ENCODE assay signal across 1 cellular context in the genomic region with DNA sequence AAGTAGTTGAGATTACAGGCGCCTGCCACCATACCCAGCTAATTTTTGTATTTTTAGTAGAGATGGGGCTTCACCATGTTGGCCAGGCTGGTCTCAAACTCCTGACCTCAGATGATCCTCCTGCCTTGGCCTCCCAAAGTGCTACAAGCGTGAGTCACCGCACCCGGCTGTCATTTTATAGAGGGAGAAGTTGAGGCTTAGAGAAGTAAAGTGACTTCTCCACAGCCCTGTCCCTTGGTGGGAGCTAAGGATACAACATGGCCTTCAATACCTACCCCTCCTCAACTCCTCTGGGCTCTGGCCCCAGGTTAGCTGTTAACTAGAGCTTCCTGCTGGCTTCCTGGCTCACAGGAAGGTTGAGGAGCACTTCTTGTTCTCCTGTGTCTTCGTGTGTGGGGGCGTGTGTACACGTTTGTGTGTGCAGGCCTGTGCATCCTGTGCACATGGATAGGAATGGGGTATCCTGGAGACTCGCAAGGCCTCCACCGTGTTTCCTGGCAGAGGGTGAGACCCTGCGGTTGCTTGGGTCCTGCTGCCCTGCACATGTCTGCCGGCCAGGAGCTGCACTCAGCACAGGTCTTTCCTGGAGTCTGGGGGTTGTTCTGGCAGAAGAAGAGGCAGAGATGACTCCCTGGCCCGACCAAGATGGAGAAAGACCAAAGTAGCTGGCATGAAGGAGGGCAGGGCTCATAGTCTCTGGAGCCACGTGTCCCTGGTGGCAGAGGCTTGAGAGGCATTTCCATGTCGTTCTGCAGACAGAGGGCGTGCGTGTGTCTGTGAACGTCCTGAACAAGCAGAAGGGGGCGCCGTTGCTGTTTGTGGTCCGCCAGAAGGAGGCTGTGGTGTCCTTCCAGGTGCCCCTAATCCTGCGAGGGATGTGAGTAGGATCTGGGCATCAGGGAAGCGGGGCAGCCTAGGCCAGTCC.
TF ChIP-seq lines count a peak whose summit lies in the region.

No MANE protein-coding gene starts in this region.

TF ChIP-seq in GM12878, 131 proteins besides CTCF, POLR2A, EP300 and RAD21 (continued from another document):
- TF ChIP-seq, protein P1, sequence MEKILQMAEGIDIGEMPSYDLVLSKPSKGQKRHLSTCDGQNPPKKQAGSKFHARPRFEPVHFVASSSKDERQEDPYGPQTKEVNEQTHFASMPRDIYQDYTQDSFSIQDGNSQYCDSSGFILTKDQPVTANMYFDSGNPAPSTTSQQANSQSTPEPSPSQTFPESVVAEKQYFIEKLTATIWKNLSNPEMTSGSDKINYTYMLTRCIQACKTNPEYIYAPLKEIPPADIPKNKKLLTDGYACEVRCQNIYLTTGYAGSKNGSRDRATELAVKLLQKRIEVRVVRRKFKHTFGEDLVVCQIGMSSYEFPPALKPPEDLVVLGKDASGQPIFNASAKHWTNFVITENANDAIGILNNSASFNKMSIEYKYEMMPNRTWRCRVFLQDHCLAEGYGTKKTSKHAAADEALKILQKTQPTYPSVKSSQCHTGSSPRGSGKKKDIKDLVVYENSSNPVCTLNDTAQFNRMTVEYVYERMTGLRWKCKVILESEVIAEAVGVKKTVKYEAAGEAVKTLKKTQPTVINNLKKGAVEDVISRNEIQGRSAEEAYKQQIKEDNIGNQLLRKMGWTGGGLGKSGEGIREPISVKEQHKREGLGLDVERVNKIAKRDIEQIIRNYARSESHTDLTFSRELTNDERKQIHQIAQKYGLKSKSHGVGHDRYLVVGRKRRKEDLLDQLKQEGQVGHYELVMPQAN (conservative IDR thresholded peaks at IDR 0.05) = no peak; the same call in 1 of the 2 replicates
- TF ChIP-seq CBX5 (IDR thresholded peaks at IDR 0.05; ENCODE audit: low read depth) (no peak), SMARCA5 (IDR thresholded peaks at IDR 0.05) (0 out of 2 replicates have a peak, but pooled peaks have one; percentile 78), CREB1 (IDR thresholded peaks at IDR 0.05; ENCODE audit: low read depth) (no peak), ETV6 (conservative IDR thresholded peaks at IDR 0.05 in 1 of 2, IDR thresholded peaks at IDR 0.05 in 1 of 2; ENCODE audit: borderline replicate concordance in 1 of 2, low read depth in 1 of 2) (no peak), MEF2B (IDR thresholded peaks at IDR 0.05; ENCODE audit: partially characterized antibody, poor library complexity, severe bottlenecking) (peak; percentile 7)
- TF ChIP-seq, protein P2, sequence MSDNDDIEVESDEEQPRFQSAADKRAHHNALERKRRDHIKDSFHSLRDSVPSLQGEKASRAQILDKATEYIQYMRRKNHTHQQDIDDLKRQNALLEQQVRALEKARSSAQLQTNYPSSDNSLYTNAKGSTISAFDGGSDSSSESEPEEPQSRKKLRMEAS (IDR thresholded peaks at IDR 0.05; ENCODE audit: low read depth, low read length) = peak; percentile 86
TF ChIP-seq in GM12878: peak in this region for 24.
